In genomic region chr7:106521115-106521514, GRCh38 we compare ENCODE assay signal across 16 cellular contexts.
DNase-seq lines count a peak whose midpoint lies in the region; ATAC-seq and TF ChIP-seq lines count a peak whose summit lies in the region.
"Had no signal": no experiment of that assay in that cellular context is flagged by ENCODE, and none has a peak within 500 bp of the region (broad histone marks: within the 10 kb centered on the region; RNA-seq: fewer than 3 reads in every experiment).

No MANE protein-coding gene starts in this region.

- H3K9me3 Mint-ChIP-seq in activated T-helper 1 cell treated with anti-CD3 and anti-CD28 coated beads, Interleukin-12 subunit alpha, Interleukin-12 subunit beta, Interleukin-2, Interleukin-4 antibody, amounts not matched to agents 30 ng/mL and 10 ng/mL and 1 ng/mL, durations not matched to agents 14 hours and 24 hours and 36 hours, result no peaks in the 10 kb centered on the region
- H3K9me3 Mint-ChIP-seq: activated T-cell treated with anti-CD3 and anti-CD28 coated beads, Interleukin-2, amount 50 U/mL, for 24 hours; stimulated activated effector memory CD8-positive, alpha-beta T cell treated with anti-CD3 and anti-CD28 coated beads, Interleukin-12 subunit alpha, Interleukin-12 subunit beta, amount 100 ng/mL, for 72 hours; type B pancreatic cell had no signal

- no peak overlapping the region for H2AK9ac ChIP-seq in IMR-90 (replicated peaks; ENCODE audit: low read depth, low read length, poor library complexity)

- POLR2A ChIA-PET in IMR-90 (lab: Charles Lee; ENCODE audit: unreplicated experiment), result no interaction called here

- no TSS peak for BruUV-seq in IMR-90 (replicated peaks; lab: Mats Ljungman, UMichigan)

- peaks cover 22% of the 10 kb centered on the region for H3K27me3 Mint-ChIP-seq in activated T-helper 1 cell treated with anti-CD3 and anti-CD28 coated beads, Interleukin-12 subunit alpha, Interleukin-12 subunit beta, Interleukin-2, Interleukin-4 antibody, amounts not matched to agents 30 ng/mL and 10 ng/mL and 1 ng/mL, durations not matched to agents 14 hours and 24 hours and 36 hours (ENCODE audit: insufficient read depth)

- TF ChIP-seq POLR2A in IMR-90 (IDR thresholded peaks at IDR 0.05; ENCODE audit: low read depth, low read length), result no peak

- no peak overlapping the region for H2BK15ac ChIP-seq in IMR-90 (ENCODE audit: low read depth, low read length)

- dilution Hi-C loops in IMR-90 (cut with HindIII; ENCODE audit: low sequenced_read_pairs, unreplicated experiment), result no loop called here

- no peak for ATAC-seq in IMR-90 (ENCODE audit: low read depth)
- no peak for ATAC-seq in HG03442 (IDR thresholded peaks at IDR 0.05; ENCODE audit: unreplicated experiment)
- ATAC-seq in HG02840 (IDR thresholded peaks at IDR 0.05; ENCODE audit: low FRiP score, unreplicated experiment), result no peak
- ATAC-seq: gastrocnemius medialis; Right ventricle myocardium inferior; stimulated activated effector memory CD8-positive, alpha-beta T cell treated with anti-CD3 and anti-CD28 coated beads, Interleukin-12 subunit alpha, Interleukin-12 subunit beta, amount 100 ng/mL, for 72 hours had no signal

- peaks cover 13% of the 10 kb centered on the region for H3K4me1 Mint-ChIP-seq in activated T-helper 1 cell treated with anti-CD3 and anti-CD28 coated beads, Interleukin-12 subunit alpha, Interleukin-12 subunit beta, Interleukin-2, Interleukin-4 antibody, amounts not matched to agents 30 ng/mL and 10 ng/mL and 1 ng/mL, durations not matched to agents 14 hours and 24 hours and 36 hours (ENCODE audit: low read depth)
- H3K4me1 Mint-ChIP-seq: B cell; stimulated activated effector memory CD8-positive, alpha-beta T cell treated with anti-CD3 and anti-CD28 coated beads, Interleukin-12 subunit alpha, Interleukin-12 subunit beta, amount 100 ng/mL, for 72 hours had no signal

- H3K9ac ChIP-seq in IMR-90 (ENCODE audit: low read depth, low read length), result no peak overlapping the region

- H4K20me1 ChIP-seq in IMR-90 (ENCODE audit: insufficient read depth, low read length), result no peaks in the 10 kb centered on the region

- no peak overlapping the region for H2AK5ac ChIP-seq in IMR-90 (ENCODE audit: low read depth, low read length)

- peaks cover 1% of the 10 kb centered on the region for H3K36me3 Mint-ChIP-seq in activated T-helper 1 cell treated with anti-CD3 and anti-CD28 coated beads, Interleukin-12 subunit alpha, Interleukin-12 subunit beta, Interleukin-2, Interleukin-4 antibody, amounts not matched to agents 30 ng/mL and 10 ng/mL and 1 ng/mL, durations not matched to agents 14 hours and 24 hours and 36 hours (ENCODE audit: low read depth)
- H3K36me3 Mint-ChIP-seq: stimulated activated effector memory CD8-positive, alpha-beta T cell treated with anti-CD3 and anti-CD28 coated beads, Interleukin-12 subunit alpha, Interleukin-12 subunit beta, amount 100 ng/mL, for 72 hours; type B pancreatic cell had no signal

- no peak overlapping the region for H2BK5ac ChIP-seq in IMR-90 (ENCODE audit: low read depth, low read length, poor library complexity, severe bottlenecking)

- CTCF ChIA-PET in IMR-90 (lab: Yijun Ruan, JAX), result interaction anchor here (0.6 to 0.7 kb wide), 2 partner anchors 14 to 636 kb away, joined by 3 read pairs; no protein-coding TSS in a partner anchor

- TF ChIP-seq CTCF in 22Rv1 (IDR thresholded peaks at IDR 0.05), result peak; percentile 24
- peak; percentile 26 for TF ChIP-seq CTCF in GM10266 (IDR thresholded peaks at IDR 0.05; ENCODE audit: control insufficient read depth, insufficient read depth, low read depth, missing control alignments)
- no peak for TF ChIP-seq CTCF in IMR-90 (conservative IDR thresholded peaks at IDR 0.05; ENCODE audit: low read depth, low read length)
- TF ChIP-seq CTCF in epithelial cell of esophagus (IDR thresholded peaks at IDR 0.05; ENCODE audit: insufficient read depth, low read depth, low read length, missing control alignments), result peak; percentile 20

- TF ChIP-seq RAD21 in IMR-90 (IDR thresholded peaks at IDR 0.05; ENCODE audit: low read length), result no peak

- intact Hi-C loops in IMR-90 (cut with micrococcal nuclease), result no loop called here
- intact Hi-C loops in activated T-helper 1 cell treated with anti-CD3 and anti-CD28 coated beads, Interleukin-12 subunit alpha, Interleukin-12 subunit beta, Interleukin-2, Interleukin-4 antibody, amounts not matched to agents 30 ng/mL and 10 ng/mL and 1 ng/mL, durations not matched to agents 14 hours and 24 hours and 36 hours (cut with micrococcal nuclease), result no loop called here

- in situ Hi-C loops in IMR-90 (cut with MboI; ENCODE audit: low sequenced_read_pairs), result no loop called here

- WGBS in IMR-90 (ENCODE audit: extremely low coverage in 2 of 2, insufficient read length in 1 of 2), 2 experiments, result 80% methylated on average over 1 of the region's 3 CpGs; no CpG with 5 or more reads in 1 of the 2 experiments

- H3K27me3 ChIP-seq in IMR-90 (ENCODE audit: control insufficient read depth, insufficient read depth, low read length), result peaks cover 6% of the 10 kb centered on the region; the same call in 1 of the 2 replicates
- H3K27me3 ChIP-seq: gastrocnemius medialis had no signal

- no peaks in the 10 kb centered on the region for H3K79me1 ChIP-seq in IMR-90 (ENCODE audit: low read depth in 1 of 2, low read length in 2 of 2)

- H3K4me2 ChIP-seq in IMR-90 (ENCODE audit: low read depth, low read length), result no peak overlapping the region

- H3K27ac Mint-ChIP-seq in activated T-helper 1 cell treated with anti-CD3 and anti-CD28 coated beads, Interleukin-12 subunit alpha, Interleukin-12 subunit beta, Interleukin-2, Interleukin-4 antibody, amounts not matched to agents 30 ng/mL and 10 ng/mL and 1 ng/mL, durations not matched to agents 14 hours and 24 hours and 36 hours, result no peak overlapping the region
- H3K27ac Mint-ChIP-seq: activated T-cell treated with anti-CD3 and anti-CD28 coated beads, Interleukin-2, amount 50 U/mL, for 24 hours; B cell; stimulated activated effector memory CD8-positive, alpha-beta T cell treated with anti-CD3 and anti-CD28 coated beads, Interleukin-12 subunit alpha, Interleukin-12 subunit beta, amount 100 ng/mL, for 72 hours; type B pancreatic cell had no signal

- H3K18ac ChIP-seq in IMR-90 (ENCODE audit: low read depth, low read length), result no peak overlapping the region

- H3K23ac ChIP-seq in IMR-90 (ENCODE audit: low read depth, low read length), result no peak overlapping the region; the same call in 1 of the 2 replicates

- DNase-seq in GM10266 (ENCODE audit: extremely low spot score) (peak; percentile 13), IMR-90 (no peak), epithelial cell of esophagus (ENCODE audit: low read depth) (peak; percentile 23), GM03348 (ENCODE audit: low spot score) (no peak)
- DNase-seq in activated T-helper 1 cell treated with anti-CD3 and anti-CD28 coated beads, Interleukin-12 subunit alpha, Interleukin-12 subunit beta, Interleukin-2, Interleukin-4 antibody, amounts not matched to agents 30 ng/mL and 10 ng/mL and 1 ng/mL, durations not matched to agents 14 hours and 24 hours and 36 hours (ENCODE audit: low spot score), result no peak
- DNase-seq: activated CD4-positive, CD25-positive, alpha-beta regulatory T cell treated with anti-CD3 and anti-CD28 coated beads, Interleukin-2, amount 50 U/mL, for 72 hours; activated T-cell treated with anti-CD3 and anti-CD28 coated beads, Interleukin-2, amount 50 U/mL, for 24 hours; gastrocnemius medialis; NCI-H2081 treated with DMSO at 0.1 percent for 48 hours had no signal

- H3K9me1 ChIP-seq in IMR-90 (ENCODE audit: insufficient read depth, low read length), result no peaks in the 10 kb centered on the region

- H3K4me3 ChIP-seq in IMR-90 (ENCODE audit: insufficient read depth, low read depth, low read length) (no peak overlapping the region), epithelial cell of esophagus (ENCODE audit: low read length) (no peak overlapping the region)
- H3K4me3 ChIP-seq: gastrocnemius medialis had no signal

- H4K8ac ChIP-seq in IMR-90 (ENCODE audit: low read depth in 2 of 2, low read length in 2 of 2), result no peak overlapping the region

- no peak overlapping the region for H4K5ac ChIP-seq in IMR-90 (ENCODE audit: low read depth, low read length)

- H3K4me3 Mint-ChIP-seq in activated T-helper 1 cell treated with anti-CD3 and anti-CD28 coated beads, Interleukin-12 subunit alpha, Interleukin-12 subunit beta, Interleukin-2, Interleukin-4 antibody, amounts not matched to agents 30 ng/mL and 10 ng/mL and 1 ng/mL, durations not matched to agents 14 hours and 24 hours and 36 hours, result no peak overlapping the region
- H3K4me3 Mint-ChIP-seq: activated T-cell treated with anti-CD3 and anti-CD28 coated beads, Interleukin-2, amount 50 U/mL, for 24 hours; B cell; stimulated activated effector memory CD8-positive, alpha-beta T cell treated with anti-CD3 and anti-CD28 coated beads, Interleukin-12 subunit alpha, Interleukin-12 subunit beta, amount 100 ng/mL, for 72 hours; type B pancreatic cell had no signal

- no peak overlapping the region for H3K14ac ChIP-seq in IMR-90 (replicated peaks; ENCODE audit: low read depth, low read length)

- no peak overlapping the region for H3K56ac ChIP-seq in IMR-90 (ENCODE audit: extremely low read depth, insufficient read depth, low read length)

- H2BK120ac ChIP-seq in IMR-90 (ENCODE audit: low read depth, low read length), result no peak overlapping the region

- H3K4me1 ChIP-seq in IMR-90 (ENCODE audit: control insufficient read depth, insufficient read depth, low read length), result no peaks in the 10 kb centered on the region
- H3K4me1 ChIP-seq: gastrocnemius medialis had no signal

- 0 out of 2 replicates have a peak overlapping the region, but pooled peaks have one; percentile 8 for H3K4ac ChIP-seq in IMR-90 (ENCODE audit: low read depth, low read length)

- no peak overlapping the region for H2BK20ac ChIP-seq in IMR-90 (ENCODE audit: low read depth, low read length)

- no peak overlapping the region for H3K27ac ChIP-seq in 22Rv1
- H3K27ac ChIP-seq in IMR-90 (ENCODE audit: insufficient read depth, low read length), result no peak overlapping the region
- H3K27ac ChIP-seq: gastrocnemius medialis had no signal

- H3K9me3 ChIP-seq in IMR-90 (ENCODE audit: control insufficient read depth, insufficient read depth, low read length), result no peaks in the 10 kb centered on the region
- H3K9me3 ChIP-seq: gastrocnemius medialis had no signal

- no peak overlapping the region for H2AFZ ChIP-seq in IMR-90 (replicated peaks; ENCODE audit: low read length, poor library complexity)

- H3K36me3 ChIP-seq in IMR-90 (ENCODE audit: control insufficient read depth, insufficient read depth, low read length), result no peaks in the 10 kb centered on the region
- H3K36me3 ChIP-seq: gastrocnemius medialis had no signal

- H4K91ac ChIP-seq in IMR-90 (ENCODE audit: insufficient read depth, low read depth, low read length), result no peak overlapping the region

TF ChIP-seq in IMR-90, 13 proteins besides CTCF, POLR2A, EP300 and RAD21 (continues in another document):
- TF ChIP-seq BHLHE40 (IDR thresholded peaks at IDR 0.05; ENCODE audit: low read depth, low read length), result no peak
- no peak for TF ChIP-seq CHD1 (IDR thresholded peaks at IDR 0.05; ENCODE audit: low read depth, low read length)
- TF ChIP-seq CEBPB (IDR thresholded peaks at IDR 0.05; ENCODE audit: low read depth, low read length), result no peak
- TF ChIP-seq RCOR1 (IDR thresholded peaks at IDR 0.05; ENCODE audit: insufficient replicate concordance, low read length), result no peak
- TF ChIP-seq SMC3 (IDR thresholded peaks at IDR 0.05; ENCODE audit: low read depth, low read length), result no peak
- TF ChIP-seq MAFK (IDR thresholded peaks at IDR 0.05; ENCODE audit: low read depth, low read length), result no peak

Comparison
In these comparisons a context has a peak if more than half of its experiments do, and no peak if none do; other contexts are left out.
1. DNase-seq: peak in GM10266 (single experiment) and epithelial cell of esophagus (single experiment); none in IMR-90 (single experiment), activated T-helper 1 cell treated with anti-CD3 and anti-CD28 coated beads, Interleukin-12 subunit alpha, Interleukin-12 subunit beta, Interleukin-2, Interleukin-4 antibody, amounts not matched to agents 30 ng/mL and 10 ng/mL and 1 ng/mL, durations not matched to agents 14 hours and 24 hours and 36 hours (single experiment) and GM03348 (single experiment).